ENCODE assay signal across 16 cellular contexts in the genomic region with DNA sequence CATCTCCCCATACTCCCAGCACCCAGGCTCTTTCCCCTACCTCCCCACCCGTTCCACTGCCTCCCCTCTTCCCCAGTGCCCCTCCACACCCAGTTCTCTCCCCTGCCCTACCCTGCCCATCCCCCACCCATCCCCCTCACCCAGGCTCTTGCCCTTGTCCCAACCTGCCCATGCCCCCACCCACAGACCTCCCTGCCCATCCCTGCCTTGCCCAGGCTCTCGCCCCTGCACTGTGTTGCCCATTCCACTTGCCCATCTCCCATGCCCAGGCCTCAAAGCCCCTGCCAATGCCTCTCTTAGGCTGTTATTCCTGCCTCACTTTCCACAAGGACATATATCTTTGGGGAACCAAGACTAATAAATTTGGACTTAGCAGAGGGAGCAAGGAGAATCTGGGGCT.
A peak's percentile ranks its signal among the peaks of the same experiment; 100 is the strongest.
DNase-seq lines count a peak whose midpoint lies in the region; ATAC-seq and TF ChIP-seq lines count a peak whose summit lies in the region.
"Had no signal": no experiment of that assay in that cellular context is flagged by ENCODE, and none has a peak within 500 bp of the region (broad histone marks: within the 10 kb centered on the region; RNA-seq: fewer than 3 reads in every experiment).

No MANE protein-coding gene starts in this region.

- DNase-seq in AG10803 (ENCODE audit: low read depth), result no peak
- no peak for DNase-seq in body of pancreas
- DNase-seq in mesenchymal stem cell, result no peak
- DNase-seq in activated CD4-positive, CD25-positive, alpha-beta regulatory T cell treated with anti-CD3 and anti-CD28 coated beads, Interleukin-2, amount 50 U/mL, for 72 hours, result no peak
- DNase-seq in activated CD4-positive, alpha-beta T cell treated with anti-CD3 and anti-CD28 coated beads for 36 hours, result no peak
- DNase-seq in lower lobe of right lung, result no peak
- no peak for DNase-seq in CD4-positive, alpha-beta memory T cell
- DNase-seq: Caco-2; CD8-positive, alpha-beta T cell; GF-D8; H7 had no signal

- H3K18ac ChIP-seq in mesenchymal stem cell (ENCODE audit: low read depth in 1 of 2, low read length in 2 of 2), result no peak overlapping the region

- TF ChIP-seq POLR2A in body of pancreas (IDR thresholded peaks at IDR 0.05), result no peak

- H3K4me1 Mint-ChIP-seq in activated CD4-positive, alpha-beta T cell treated with anti-CD3 and anti-CD28 coated beads for 36 hours, result no peaks in the 10 kb centered on the region
- H3K4me1 Mint-ChIP-seq in CD4-positive, alpha-beta memory T cell, result no peaks in the 10 kb centered on the region
- H3K4me1 Mint-ChIP-seq: IgD-negative memory B cell had no signal

- H3K27me3 ChIP-seq in body of pancreas, result no peaks in the 10 kb centered on the region
- no peaks in the 10 kb centered on the region for H3K27me3 ChIP-seq in mesenchymal stem cell (ENCODE audit: control insufficient read depth in 1 of 2, insufficient read depth in 1 of 2, low read length in 2 of 2)
- H3K27me3 ChIP-seq in lower lobe of right lung (ENCODE audit: low read depth), result no peaks in the 10 kb centered on the region
- H3K27me3 ChIP-seq in CD4-positive, alpha-beta memory T cell (ENCODE audit: insufficient read depth, low read length), result no peaks in the 10 kb centered on the region

- H4K91ac ChIP-seq in mesenchymal stem cell (ENCODE audit: low read length), result no peak overlapping the region

- H3K27ac Mint-ChIP-seq in activated CD4-positive, alpha-beta T cell treated with anti-CD3 and anti-CD28 coated beads for 36 hours, result no peak overlapping the region
- H3K27ac Mint-ChIP-seq in CD4-positive, alpha-beta memory T cell, result no peak overlapping the region
- H3K27ac Mint-ChIP-seq: CD8-positive, alpha-beta T cell; GM23338; IgD-negative memory B cell had no signal

- H3K36me3 ChIP-seq in body of pancreas (replicated peaks in 1 of 2; ENCODE audit: insufficient read depth in 1 of 2, low read depth in 2 of 2) (no peaks in the 10 kb centered on the region), mesenchymal stem cell (ENCODE audit: control insufficient read depth in 1 of 2, insufficient read depth in 2 of 2, low read depth in 1 of 2, low read length in 2 of 2) (no peaks in the 10 kb centered on the region), lower lobe of right lung (no peaks in the 10 kb centered on the region)
- H3K36me3 ChIP-seq in CD4-positive, alpha-beta memory T cell (ENCODE audit: insufficient read depth, low read length), result no peaks in the 10 kb centered on the region

- H2BK120ac ChIP-seq in mesenchymal stem cell (ENCODE audit: low read depth, low read length), result no peak overlapping the region

- no peaks in the 10 kb centered on the region for H3K79me1 ChIP-seq in mesenchymal stem cell (replicated peaks; ENCODE audit: low read length, poor library complexity, severe bottlenecking)

- no peak overlapping the region for H2BK12ac ChIP-seq in mesenchymal stem cell (ENCODE audit: low read length in 2 of 2)

- intact Hi-C loops in body of pancreas (cut with DNase I), result no loop called here
- intact Hi-C loops in activated CD4-positive, alpha-beta T cell treated with anti-CD3 and anti-CD28 coated beads for 36 hours (cut with DNase I, micrococcal nuclease), result no loop called here
- intact Hi-C loops in lower lobe of right lung (cut with DNase I), result no loop called here
- intact Hi-C loops in CD4-positive, alpha-beta memory T cell (cut with micrococcal nuclease), result no loop called here

- POLR2A ChIA-PET in activated CD4-positive, alpha-beta T cell treated with anti-CD3 and anti-CD28 coated beads for 36 hours (lab: Charles Lee), result no interaction called here
- POLR2A ChIA-PET in CD4-positive, alpha-beta memory T cell (lab: Charles Lee; ENCODE audit: partially characterized antibody), result no interaction called here

- peaks cover 7% of the 10 kb centered on the region for H3K4me1 ChIP-seq in body of pancreas
- peaks cover 20% of the 10 kb centered on the region for H3K4me1 ChIP-seq in mesenchymal stem cell (ENCODE audit: control insufficient read depth, insufficient read depth, low read depth, low read length)
- H3K4me1 ChIP-seq in lower lobe of right lung, result no peaks in the 10 kb centered on the region
- no peaks in the 10 kb centered on the region for H3K4me1 ChIP-seq in CD4-positive, alpha-beta memory T cell (ENCODE audit: insufficient read depth, low read length)
- H3K4me1 ChIP-seq: Caco-2 had no signal

- H3K4me3 ChIP-seq in AG10803 (ENCODE audit: low read length) (peak overlapping the region; percentile 3; the same call in 1 of the 2 replicates), body of pancreas (no peak overlapping the region), mesenchymal stem cell (ENCODE audit: insufficient read depth in 1 of 2, low read depth in 1 of 2, low read length in 2 of 2) (no peak overlapping the region), lower lobe of right lung (no peak overlapping the region)
- H3K4me3 ChIP-seq in CD4-positive, alpha-beta memory T cell (ENCODE audit: low read length in 2 of 2), result no peak overlapping the region
- H3K4me3 ChIP-seq: GM23338 had no signal

- H3K4ac ChIP-seq in mesenchymal stem cell (ENCODE audit: low read depth in 1 of 2, low read length in 2 of 2), result no peak overlapping the region

- no peak overlapping the region for H4K8ac ChIP-seq in mesenchymal stem cell (ENCODE audit: low read length)

- ATAC-seq in GM18909 (IDR thresholded peaks at IDR 0.05; ENCODE audit: poor library complexity, unreplicated experiment), result peak; percentile 5
- ATAC-seq in body of pancreas, result no peak
- ATAC-seq in activated CD4-positive, alpha-beta T cell treated with anti-CD3 and anti-CD28 coated beads for 36 hours, result no peak
- ATAC-seq in lower lobe of right lung, result no peak
- ATAC-seq: CD8-positive, alpha-beta T cell; GM23338 had no signal

- H2AK5ac ChIP-seq in mesenchymal stem cell (ENCODE audit: low read length, severe bottlenecking), result peak overlapping the region; percentile 52

- H2AFZ ChIP-seq in mesenchymal stem cell (ENCODE audit: low read depth, low read length), result no peak overlapping the region

- H3K14ac ChIP-seq in mesenchymal stem cell (ENCODE audit: low read length in 2 of 2), result no peak overlapping the region

- peak overlapping the region; percentile 21 for H2BK5ac ChIP-seq in mesenchymal stem cell (ENCODE audit: low read depth, low read length, poor library complexity, severe bottlenecking)

- no peak for TF ChIP-seq CTCF in AG10803 (conservative IDR thresholded peaks at IDR 0.05; ENCODE audit: low read length)
- TF ChIP-seq CTCF in body of pancreas (IDR thresholded peaks at IDR 0.05), result no peak
- no peak for TF ChIP-seq CTCF in lower lobe of right lung (IDR thresholded peaks at IDR 0.05)

- CTCF ChIA-PET in activated CD4-positive, alpha-beta T cell treated with anti-CD3 and anti-CD28 coated beads for 36 hours (lab: Charles Lee), result no interaction called here
- CTCF ChIA-PET in CD4-positive, alpha-beta memory T cell (lab: Charles Lee; ENCODE audit: partially characterized antibody), result no interaction called here

- H2BK15ac ChIP-seq in mesenchymal stem cell (ENCODE audit: low read depth, poor library complexity, severe bottlenecking), result no peak overlapping the region

- no peak overlapping the region for H3K4me2 ChIP-seq in mesenchymal stem cell (ENCODE audit: low read length, poor library complexity, severe bottlenecking)
- H3K4me2 ChIP-seq: GM23338 had no signal

- H3K9me3 Mint-ChIP-seq in activated CD4-positive, alpha-beta T cell treated with anti-CD3 and anti-CD28 coated beads for 36 hours (ENCODE audit: low read depth), result peaks cover 6% of the 10 kb centered on the region
- H3K9me3 Mint-ChIP-seq in CD4-positive, alpha-beta memory T cell, result peaks cover 0 to 10% (median 2%) of the 10 kb centered on the region in 8 donors

- 47 to 86% methylated on average over 1 to 2 of the region's 2 CpGs for WGBS in body of pancreas, 2 donors
- 68% methylated on average over 2 of the region's 2 CpGs for WGBS in mesenchymal stem cell

- H3K36me3 Mint-ChIP-seq in activated CD4-positive, alpha-beta T cell treated with anti-CD3 and anti-CD28 coated beads for 36 hours (ENCODE audit: low read depth), result no peaks in the 10 kb centered on the region
- H3K36me3 Mint-ChIP-seq in CD4-positive, alpha-beta memory T cell, result no peaks in the 10 kb centered on the region
- H3K36me3 Mint-ChIP-seq: CD8-positive, alpha-beta T cell; IgD-negative memory B cell had no signal

- no peak overlapping the region for H3K23ac ChIP-seq in mesenchymal stem cell (ENCODE audit: low read length in 2 of 2)

- H3K27ac ChIP-seq in body of pancreas (peak overlapping the region in 3 of 4 donors; percentile 37 to 72 (median 69)), mesenchymal stem cell (ENCODE audit: low read length, poor library complexity, severe bottlenecking) (peak overlapping the region; percentile 84), lower lobe of right lung (no peak overlapping the region)
- no peak overlapping the region for H3K27ac ChIP-seq in CD4-positive, alpha-beta memory T cell (ENCODE audit: low read depth, low read length)
- H3K27ac ChIP-seq: 22Rv1, C4-2B had no signal

- peak overlapping the region; percentile 3 for H3K9ac ChIP-seq in mesenchymal stem cell (ENCODE audit: low read length)

- no peak overlapping the region for H3K4me3 Mint-ChIP-seq in activated CD4-positive, alpha-beta T cell treated with anti-CD3 and anti-CD28 coated beads for 36 hours
- H3K4me3 Mint-ChIP-seq in CD4-positive, alpha-beta memory T cell, result peak overlapping the region in 1 of 8 donors; percentile 49
- H3K4me3 Mint-ChIP-seq: CD8-positive, alpha-beta T cell; GM23338; IgD-negative memory B cell had no signal

- H3K9me3 ChIP-seq in body of pancreas (no peaks in the 10 kb centered on the region), mesenchymal stem cell (ENCODE audit: control insufficient read depth, low read length) (no peaks in the 10 kb centered on the region), lower lobe of right lung (no peaks in the 10 kb centered on the region)
- H3K9me3 ChIP-seq in CD4-positive, alpha-beta memory T cell (ENCODE audit: control insufficient read depth in 1 of 2, low read length in 2 of 2), result no peaks in the 10 kb centered on the region
- H3K9me3 ChIP-seq: Caco-2 had no signal

- H3K27me3 Mint-ChIP-seq in activated CD4-positive, alpha-beta T cell treated with anti-CD3 and anti-CD28 coated beads for 36 hours, result peaks cover 5% of the 10 kb centered on the region
- H3K27me3 Mint-ChIP-seq in CD4-positive, alpha-beta memory T cell, result no peaks in the 10 kb centered on the region
- H3K27me3 Mint-ChIP-seq: IgD-negative memory B cell had no signal

Comparison
In these comparisons a context has a peak if more than half of its experiments do, and no peak if none do; other contexts are left out.
1. H3K27ac ChIP-seq: peak in body of pancreas (3 of 4) and mesenchymal stem cell (single experiment); none in lower lobe of right lung (single experiment) and CD4-positive, alpha-beta memory T cell (single experiment).